20 cellular contexts compared by ENCODE assay signal in the genomic region with DNA sequence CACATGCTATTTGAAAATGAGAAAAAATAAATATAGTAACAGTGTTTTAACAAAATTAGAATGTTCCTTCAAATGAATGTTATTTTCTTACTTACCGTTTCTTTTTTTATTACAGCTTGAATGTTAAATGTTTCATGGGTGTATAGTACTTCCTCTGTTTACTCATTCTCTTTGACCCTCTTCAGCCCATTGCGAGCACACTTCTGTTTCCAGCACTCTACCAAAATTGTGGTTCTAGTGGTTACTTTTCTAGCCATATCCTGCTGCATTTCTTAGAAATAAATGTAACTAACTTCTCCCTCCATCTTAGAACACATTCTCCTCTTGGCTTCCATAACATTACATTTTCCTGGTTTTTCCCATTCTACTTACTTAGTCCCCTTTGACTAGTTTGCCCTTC.
DNase-seq lines count a peak whose midpoint lies in the region; ATAC-seq, FAIRE-seq and TF ChIP-seq lines count a peak whose summit lies in the region.
"Had no signal": no experiment of that assay in that cellular context is flagged by ENCODE, and none has a peak within 500 bp of the region (broad histone marks: within the 10 kb centered on the region; RNA-seq: fewer than 3 reads in every experiment).

No MANE protein-coding gene starts in this region.

- CTCF ChIA-PET in activated CD8-positive, alpha-beta T cell treated with anti-CD3 and anti-CD28 coated beads, Interleukin-2, amount 10 ng/mL, durations not matched to agents 7 days and 5 days (lab: Charles Lee), result interaction anchor here (0.9 to 1.9 kb wide), 2 partner anchors 18 to 169 kb away, joined by 3 to 5 read pairs; no protein-coding TSS in a partner anchor
- CTCF ChIA-PET in activated CD8-positive, alpha-beta T cell treated with anti-CD3 and anti-CD28 coated beads for 36 hours (lab: Charles Lee), result no interaction called here

- H3K9me3 Mint-ChIP-seq in activated CD8-positive, alpha-beta T cell treated with anti-CD3 and anti-CD28 coated beads, Interleukin-2, amount 10 ng/mL, durations not matched to agents 7 days and 5 days (ENCODE audit: insufficient read depth), result peaks cover 10% of the 10 kb centered on the region
- H3K9me3 Mint-ChIP-seq in activated CD8-positive, alpha-beta T cell treated with anti-CD3 and anti-CD28 coated beads for 36 hours, result peaks cover 3% of the 10 kb centered on the region
- H3K9me3 Mint-ChIP-seq in T-helper 2 cell treated with Interferon-gamma antibody and Interleukin-4, amounts not matched to agents 5 μg/mL and 100 μg/mL, for 36 hours, result peaks cover 10% of the 10 kb centered on the region
- H3K9me3 Mint-ChIP-seq in activated naive CD8-positive, alpha-beta T cell treated with anti-CD3 and anti-CD28 coated beads, Interleukin-2, amount 10 ng/mL, durations not matched to agents 7 days and 5 days, result peaks cover 22% of the 10 kb centered on the region
- H3K9me3 Mint-ChIP-seq: HFFc6 had no signal

- peak; percentile 25 for DNase-seq in activated CD8-positive, alpha-beta T cell treated with anti-CD3 and anti-CD28 coated beads, Interleukin-2, amount 10 ng/mL, durations not matched to agents 7 days and 5 days
- no peak for DNase-seq in activated CD8-positive, alpha-beta T cell treated with anti-CD3 and anti-CD28 coated beads for 36 hours
- no peak for DNase-seq in GM18507 (ENCODE audit: extremely low spot score, insufficient read length, low read depth)
- DNase-seq in T-helper 2 cell treated with Interferon-gamma antibody and Interleukin-4, amounts not matched to agents 5 μg/mL and 100 μg/mL, for 36 hours (ENCODE audit: low spot score), result no peak
- no peak for DNase-seq in activated naive CD8-positive, alpha-beta T cell treated with anti-CD3 and anti-CD28 coated beads, Interleukin-2, amount 10 ng/mL, durations not matched to agents 7 days and 5 days
- DNase-seq in stimulated activated CD4-positive, alpha-beta T cell treated with anti-CD3 and anti-CD28 coated beads, Interleukin-4, amount 100 ng/mL, for 1 hour, result no peak
- DNase-seq in substantia nigra (lab: John Stamatoyannopoulos, UW), result no peak
- no peak for DNase-seq in ureter (ENCODE audit: low spot score)
- DNase-seq: 8988T; CD4-positive, alpha-beta memory T cell; DMS153; DMS79; GF-D8; GOT3; H7; HFFc6 had no signal

- intact Hi-C loops in activated CD8-positive, alpha-beta T cell treated with anti-CD3 and anti-CD28 coated beads for 36 hours (cut with micrococcal nuclease), result no loop called here

- POLR2A ChIA-PET in activated CD8-positive, alpha-beta T cell treated with anti-CD3 and anti-CD28 coated beads, Interleukin-2, amount 10 ng/mL, durations not matched to agents 7 days and 5 days (lab: Charles Lee), result no interaction called here
- POLR2A ChIA-PET in activated CD8-positive, alpha-beta T cell treated with anti-CD3 and anti-CD28 coated beads for 36 hours (lab: Charles Lee), result no interaction called here
- POLR2A ChIA-PET in activated naive CD8-positive, alpha-beta T cell treated with anti-CD3 and anti-CD28 coated beads, Interleukin-2, amount 10 ng/mL, durations not matched to agents 7 days and 5 days (lab: Charles Lee), result no interaction called here

- H3K4me1 Mint-ChIP-seq in activated CD8-positive, alpha-beta T cell treated with anti-CD3 and anti-CD28 coated beads, Interleukin-2, amount 10 ng/mL, durations not matched to agents 7 days and 5 days (ENCODE audit: low read depth), result peaks cover 11% of the 10 kb centered on the region
- peaks cover 5% of the 10 kb centered on the region for H3K4me1 Mint-ChIP-seq in activated CD8-positive, alpha-beta T cell treated with anti-CD3 and anti-CD28 coated beads for 36 hours (ENCODE audit: low read depth)
- H3K4me1 Mint-ChIP-seq in T-helper 2 cell treated with Interferon-gamma antibody and Interleukin-4, amounts not matched to agents 5 μg/mL and 100 μg/mL, for 36 hours (ENCODE audit: low read depth), result peaks cover 9% of the 10 kb centered on the region
- H3K4me1 Mint-ChIP-seq in activated naive CD8-positive, alpha-beta T cell treated with anti-CD3 and anti-CD28 coated beads, Interleukin-2, amount 10 ng/mL, durations not matched to agents 7 days and 5 days, result peaks cover 8% of the 10 kb centered on the region
- H3K4me1 Mint-ChIP-seq: CD14-positive monocyte had no signal

- H3K4me3 Mint-ChIP-seq in activated CD8-positive, alpha-beta T cell treated with anti-CD3 and anti-CD28 coated beads, Interleukin-2, amount 10 ng/mL, durations not matched to agents 7 days and 5 days, result no peak overlapping the region
- H3K4me3 Mint-ChIP-seq in activated CD8-positive, alpha-beta T cell treated with anti-CD3 and anti-CD28 coated beads for 36 hours, result no peak overlapping the region
- H3K4me3 Mint-ChIP-seq in T-helper 2 cell treated with Interferon-gamma antibody and Interleukin-4, amounts not matched to agents 5 μg/mL and 100 μg/mL, for 36 hours, result peak overlapping the region; percentile 0
- H3K4me3 Mint-ChIP-seq in activated naive CD8-positive, alpha-beta T cell treated with anti-CD3 and anti-CD28 coated beads, Interleukin-2, amount 10 ng/mL, durations not matched to agents 7 days and 5 days, result peak overlapping the region; percentile 5
- H3K4me3 Mint-ChIP-seq: CD14-positive monocyte, HFFc6 had no signal

- H3K27ac ChIP-seq in substantia nigra (ENCODE audit: low read depth, low read length, poor library complexity, severe bottlenecking), result no peak overlapping the region
- H3K27ac ChIP-seq: BLaER1, HL-60 had no signal

- peak; percentile 12 for FAIRE-seq in GM18507 (lab: Jason Lieb, UNC)

- H3K27ac Mint-ChIP-seq in activated CD8-positive, alpha-beta T cell treated with anti-CD3 and anti-CD28 coated beads, Interleukin-2, amount 10 ng/mL, durations not matched to agents 7 days and 5 days, result peak overlapping the region; percentile 73
- H3K27ac Mint-ChIP-seq in activated CD8-positive, alpha-beta T cell treated with anti-CD3 and anti-CD28 coated beads for 36 hours, result no peak overlapping the region
- no peak overlapping the region for H3K27ac Mint-ChIP-seq in T-helper 2 cell treated with Interferon-gamma antibody and Interleukin-4, amounts not matched to agents 5 μg/mL and 100 μg/mL, for 36 hours
- peak overlapping the region; percentile 52 for H3K27ac Mint-ChIP-seq in activated naive CD8-positive, alpha-beta T cell treated with anti-CD3 and anti-CD28 coated beads, Interleukin-2, amount 10 ng/mL, durations not matched to agents 7 days and 5 days
- H3K27ac Mint-ChIP-seq: CD14-positive monocyte, HFFc6 had no signal

- no peak for ATAC-seq in activated CD8-positive, alpha-beta T cell treated with anti-CD3 and anti-CD28 coated beads, Interleukin-2, amount 10 ng/mL, durations not matched to agents 7 days and 5 days
- no peak for ATAC-seq in activated CD8-positive, alpha-beta T cell treated with anti-CD3 and anti-CD28 coated beads for 36 hours
- peak; percentile 50 for ATAC-seq in activated naive CD8-positive, alpha-beta T cell treated with anti-CD3 and anti-CD28 coated beads, Interleukin-2, amount 10 ng/mL, durations not matched to agents 7 days and 5 days (ENCODE audit: low read depth)
- ATAC-seq: HCT116 had no signal

- peaks cover 14% of the 10 kb centered on the region for H3K36me3 Mint-ChIP-seq in activated CD8-positive, alpha-beta T cell treated with anti-CD3 and anti-CD28 coated beads, Interleukin-2, amount 10 ng/mL, durations not matched to agents 7 days and 5 days (ENCODE audit: low read depth)
- H3K36me3 Mint-ChIP-seq in activated CD8-positive, alpha-beta T cell treated with anti-CD3 and anti-CD28 coated beads for 36 hours (ENCODE audit: low read depth), result no peaks in the 10 kb centered on the region
- H3K36me3 Mint-ChIP-seq in T-helper 2 cell treated with Interferon-gamma antibody and Interleukin-4, amounts not matched to agents 5 μg/mL and 100 μg/mL, for 36 hours (ENCODE audit: low read depth), result peaks cover 8% of the 10 kb centered on the region
- peaks cover 19% of the 10 kb centered on the region for H3K36me3 Mint-ChIP-seq in activated naive CD8-positive, alpha-beta T cell treated with anti-CD3 and anti-CD28 coated beads, Interleukin-2, amount 10 ng/mL, durations not matched to agents 7 days and 5 days
- H3K36me3 Mint-ChIP-seq: CD14-positive monocyte had no signal

- no peaks in the 10 kb centered on the region for H3K27me3 Mint-ChIP-seq in activated CD8-positive, alpha-beta T cell treated with anti-CD3 and anti-CD28 coated beads, Interleukin-2, amount 10 ng/mL, durations not matched to agents 7 days and 5 days (ENCODE audit: low read depth)
- no peaks in the 10 kb centered on the region for H3K27me3 Mint-ChIP-seq in activated CD8-positive, alpha-beta T cell treated with anti-CD3 and anti-CD28 coated beads for 36 hours
- no peaks in the 10 kb centered on the region for H3K27me3 Mint-ChIP-seq in T-helper 2 cell treated with Interferon-gamma antibody and Interleukin-4, amounts not matched to agents 5 μg/mL and 100 μg/mL, for 36 hours (ENCODE audit: low read depth)
- H3K27me3 Mint-ChIP-seq in activated naive CD8-positive, alpha-beta T cell treated with anti-CD3 and anti-CD28 coated beads, Interleukin-2, amount 10 ng/mL, durations not matched to agents 7 days and 5 days, result no peaks in the 10 kb centered on the region
- H3K27me3 Mint-ChIP-seq: CD4-positive, alpha-beta memory T cell had no signal

- TF ChIP-seq CTCF in activated CD8-positive, alpha-beta T cell treated with anti-CD3 and anti-CD28 coated beads for 36 hours (IDR thresholded peaks at IDR 0.05), result no peak

Comparison
In these comparisons a context has a peak if more than half of its experiments do, and no peak if none do; other contexts are left out.
1. H3K27ac Mint-ChIP-seq: peak in activated CD8-positive, alpha-beta T cell treated with anti-CD3 and anti-CD28 coated beads, Interleukin-2, amount 10 ng/mL, durations not matched to agents 7 days and 5 days (single experiment) and activated naive CD8-positive, alpha-beta T cell treated with anti-CD3 and anti-CD28 coated beads, Interleukin-2, amount 10 ng/mL, durations not matched to agents 7 days and 5 days (single experiment); none in activated CD8-positive, alpha-beta T cell treated with anti-CD3 and anti-CD28 coated beads for 36 hours (single experiment) and T-helper 2 cell treated with Interferon-gamma antibody and Interleukin-4, amounts not matched to agents 5 μg/mL and 100 μg/mL, for 36 hours (single experiment).
2. H3K4me3 Mint-ChIP-seq: peak in T-helper 2 cell treated with Interferon-gamma antibody and Interleukin-4, amounts not matched to agents 5 μg/mL and 100 μg/mL, for 36 hours (single experiment) and activated naive CD8-positive, alpha-beta T cell treated with anti-CD3 and anti-CD28 coated beads, Interleukin-2, amount 10 ng/mL, durations not matched to agents 7 days and 5 days (single experiment); none in activated CD8-positive, alpha-beta T cell treated with anti-CD3 and anti-CD28 coated beads, Interleukin-2, amount 10 ng/mL, durations not matched to agents 7 days and 5 days (single experiment) and activated CD8-positive, alpha-beta T cell treated with anti-CD3 and anti-CD28 coated beads for 36 hours (single experiment).